Comparison of ENCODE assay signal across 8 cellular contexts in the genomic region with DNA sequence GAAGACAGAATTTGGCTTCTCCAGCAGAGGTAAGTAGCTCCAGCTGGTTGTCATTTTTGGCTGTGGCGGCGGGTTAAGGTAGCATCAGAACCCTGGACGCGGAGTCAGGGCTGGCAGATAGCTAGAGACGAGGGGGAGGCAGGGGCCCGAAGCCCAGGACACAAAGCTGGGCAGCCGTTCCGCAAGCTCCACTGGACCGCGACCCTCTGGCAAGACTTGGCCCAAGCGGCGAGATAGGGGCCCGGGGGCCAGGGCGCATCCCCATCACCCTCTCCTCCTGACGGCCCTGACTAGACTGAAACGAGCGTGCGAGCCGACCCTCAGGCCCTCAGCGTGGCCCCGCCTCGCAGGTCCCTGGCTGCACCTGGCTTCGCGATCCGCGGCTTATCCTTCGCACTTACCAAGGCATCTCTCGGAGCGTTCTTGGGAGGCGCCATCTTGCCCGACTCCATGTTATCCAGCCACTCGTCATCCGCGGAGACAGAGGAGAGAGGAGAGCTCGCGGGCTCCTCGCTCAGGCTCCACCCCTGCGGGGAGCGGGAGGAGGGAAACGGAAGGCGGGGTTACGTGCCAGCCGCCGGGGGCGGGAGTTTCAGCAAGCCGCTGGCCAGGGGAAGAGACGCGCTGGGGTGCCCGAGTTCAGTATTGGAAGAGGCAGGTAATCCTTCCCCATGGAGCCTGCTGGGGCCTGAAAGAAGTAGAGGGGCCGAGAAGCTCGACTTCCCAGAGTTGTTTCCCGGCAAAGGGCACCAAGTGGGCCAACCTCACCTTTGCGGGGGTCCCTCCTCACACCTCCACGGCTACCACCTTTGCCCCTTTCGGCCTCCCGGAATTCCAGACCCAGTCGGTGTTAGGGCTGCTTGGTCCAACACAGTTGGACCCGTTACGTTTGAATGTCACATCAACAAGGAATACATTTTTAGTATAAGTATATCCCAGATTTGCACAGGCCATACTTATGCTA. TPM values are rescaled to one million over a fixed set of nuclear protein-coding genes. Genes with fewer than 3 reads are reported as not detected.
DNase-seq lines count a peak whose midpoint lies in the region; ATAC-seq and TF ChIP-seq lines count a peak whose summit lies in the region.

A gene with protein sequence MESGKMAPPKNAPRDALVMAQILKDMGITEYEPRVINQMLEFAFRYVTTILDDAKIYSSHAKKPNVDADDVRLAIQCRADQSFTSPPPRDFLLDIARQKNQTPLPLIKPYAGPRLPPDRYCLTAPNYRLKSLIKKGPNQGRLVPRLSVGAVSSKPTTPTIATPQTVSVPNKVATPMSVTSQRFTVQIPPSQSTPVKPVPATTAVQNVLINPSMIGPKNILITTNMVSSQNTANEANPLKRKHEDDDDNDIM (minus strand): TSS at position 491 of the 964 bp plus-strand sequence. CDS start 39 bp downstream, at position 452.

- H3K27ac ChIP-seq in GM23338 (ENCODE audit: low read depth) (no peak within 1 kb of the TSS), neural cell (ENCODE audit: low read length) (peak within 1 kb of the TSS; percentile 69), stomach (peak within 1 kb of the TSS; percentile 61 to 85 (median 79))

- H3K9me3 ChIP-seq in neural cell (ENCODE audit: low read length) (no peaks in the 10 kb centered on the region), stomach (peaks cover 0 to 5% (median 0%) of the 10 kb centered on the region in 4 donors)

- peaks cover 5% of the 10 kb centered on the region for H3K27me3 Mint-ChIP-seq in GM23338 (ENCODE audit: insufficient read depth, low read depth, poor library complexity)

- TF ChIP-seq EP300 in neural cell (conservative IDR thresholded peaks at IDR 0.05; ENCODE audit: poor library complexity, severe bottlenecking) (peak; percentile 12), stomach (IDR thresholded peaks at IDR 0.05) (no peak)

- TF ChIP-seq CTCF in GM23338 (conservative IDR thresholded peaks at IDR 0.05; ENCODE audit: low read depth in 2 of 2) (no peak), fibroblast of the aortic adventitia (IDR thresholded peaks at IDR 0.05; ENCODE audit: insufficient read depth, low read length) (no peak), neural cell (IDR thresholded peaks at IDR 0.05; ENCODE audit: poor library complexity, severe bottlenecking) (peak; percentile 10), stomach (IDR thresholded peaks at IDR 0.05) (no peak)

- 0 to 39% (median 12%) methylated on average over 24 to 59 of the region's 59 CpGs for WGBS in stomach, 5 donors

- intact Hi-C loops in stomach (cut with DNase I; ENCODE audit: low total_unique reads): no loop called here

- H2AFZ ChIP-seq in GM23338: peak within 1 kb of the TSS; percentile 72; the same call in 1 of the 2 replicates
- H2AFZ ChIP-seq in neural cell (ENCODE audit: low read depth, low read length): peak within 1 kb of the TSS; percentile 65

- H3K36me3 Mint-ChIP-seq in GM23338 (ENCODE audit: low read depth): peaks cover 7% of the 10 kb centered on the region

- H3K4me1 ChIP-seq in GM23338 (ENCODE audit: insufficient read depth): no peaks in the 10 kb centered on the region
- peaks cover 0 to 8% (median 0%) of the 10 kb centered on the region in 4 donors for H3K4me1 ChIP-seq in stomach

- TF ChIP-seq POLR2A in Raji (IDR thresholded peaks at IDR 0.05; ENCODE audit: insufficient read depth, low read depth, low read length) (peak; percentile 52), stomach (IDR thresholded peaks at IDR 0.05) (no peak)

- peak within 1 kb of the TSS; percentile 75 for H3K4me2 ChIP-seq in GM23338
- peak within 1 kb of the TSS; percentile 30 for H3K4me2 ChIP-seq in neural cell (ENCODE audit: low read length)

- ATAC-seq in GM23338: peak; percentile 99

- H4K20me1 ChIP-seq in GM23338 (replicated peaks; ENCODE audit: insufficient read depth) (no peaks in the 10 kb centered on the region), neural cell (ENCODE audit: insufficient read depth) (no peaks in the 10 kb centered on the region)

- peak within 1 kb of the TSS; percentile 94 for H3K27ac Mint-ChIP-seq in GM23338

- H3K9ac ChIP-seq in neural cell (ENCODE audit: low read length): peak within 1 kb of the TSS; percentile 84

- peaks cover 3% of the 10 kb centered on the region; the same call in 1 of the 3 replicates for H3K4me1 Mint-ChIP-seq in GM23338

- TF ChIP-seq RAD21 in neural cell (conservative IDR thresholded peaks at IDR 0.05): no peak

- no peaks in the 10 kb centered on the region for H3K9me2 ChIP-seq in GM23338 (ENCODE audit: insufficient read depth)
- H3K9me2 ChIP-seq in neural cell (ENCODE audit: insufficient read depth, low read length): no peaks in the 10 kb centered on the region

- H3K36me3 ChIP-seq in GM23338 (ENCODE audit: insufficient read depth) (no peaks in the 10 kb centered on the region), neural cell (ENCODE audit: insufficient read depth, low read length) (no peaks in the 10 kb centered on the region), stomach (no peaks in the 10 kb centered on the region)

- H3K79me2 ChIP-seq in GM23338 (replicated peaks; ENCODE audit: insufficient read depth): no peaks in the 10 kb centered on the region
- H3K79me2 ChIP-seq in neural cell (replicated peaks; ENCODE audit: insufficient read depth, low read length): peaks cover 2% of the 10 kb centered on the region

- H3K27me3 ChIP-seq in GM23338 (ENCODE audit: insufficient read depth) (no peaks in the 10 kb centered on the region), neural cell (ENCODE audit: insufficient read depth, low read depth, low read length) (no peaks in the 10 kb centered on the region), stomach (no peaks in the 10 kb centered on the region)

- H3K4me3 ChIP-seq in GM23338 (peak within 1 kb of the TSS; percentile 68), fibroblast of the aortic adventitia (ENCODE audit: low read depth, low read length) (peak within 1 kb of the TSS; percentile 86), neural cell (ENCODE audit: low read length) (peak within 1 kb of the TSS; percentile 79), stomach (peak within 1 kb of the TSS; percentile 53 to 74 (median 72))

- H3F3A ChIP-seq in GM23338 (replicated peaks; ENCODE audit: low read depth) (no peaks in the 10 kb centered on the region), neural cell (ENCODE audit: insufficient read depth, low read length, poor library complexity, severe bottlenecking) (no peaks in the 10 kb centered on the region)

- DNase-seq in Daoy (ENCODE audit: low read depth) (peak; percentile 85), GM23338 (ENCODE audit: low spot score) (peak; percentile 84), LHCN-M2 (ENCODE audit: low read depth) (peak; percentile 80), fibroblast of the aortic adventitia (ENCODE audit: low read depth) (peak; percentile 70), stomach (peak; percentile 83)
- DNase-seq in activated effector memory CD4-positive, alpha-beta T cell treated with Interleukin-2 at 50 U/mL for 16 hours: peak; percentile 79

- peaks cover 4% of the 10 kb centered on the region; the same call in 2 of the 3 replicates for H3K9me3 Mint-ChIP-seq in GM23338

- peak within 1 kb of the TSS; percentile 90 for H3K4me3 Mint-ChIP-seq in GM23338

TF ChIP-seq in GM23338, 12 proteins besides CTCF, POLR2A, EP300 and RAD21 (continues in another document):
- TF ChIP-seq JUNB (IDR thresholded peaks at IDR 0.05; ENCODE audit: unreplicated experiment): no peak

TF ChIP-seq in neural cell, 6 proteins besides CTCF, POLR2A, EP300 and RAD21:
- TF ChIP-seq POLR2AphosphoS5 (IDR thresholded peaks at IDR 0.05): peak; percentile 80
- TF ChIP-seq, protein P1, sequence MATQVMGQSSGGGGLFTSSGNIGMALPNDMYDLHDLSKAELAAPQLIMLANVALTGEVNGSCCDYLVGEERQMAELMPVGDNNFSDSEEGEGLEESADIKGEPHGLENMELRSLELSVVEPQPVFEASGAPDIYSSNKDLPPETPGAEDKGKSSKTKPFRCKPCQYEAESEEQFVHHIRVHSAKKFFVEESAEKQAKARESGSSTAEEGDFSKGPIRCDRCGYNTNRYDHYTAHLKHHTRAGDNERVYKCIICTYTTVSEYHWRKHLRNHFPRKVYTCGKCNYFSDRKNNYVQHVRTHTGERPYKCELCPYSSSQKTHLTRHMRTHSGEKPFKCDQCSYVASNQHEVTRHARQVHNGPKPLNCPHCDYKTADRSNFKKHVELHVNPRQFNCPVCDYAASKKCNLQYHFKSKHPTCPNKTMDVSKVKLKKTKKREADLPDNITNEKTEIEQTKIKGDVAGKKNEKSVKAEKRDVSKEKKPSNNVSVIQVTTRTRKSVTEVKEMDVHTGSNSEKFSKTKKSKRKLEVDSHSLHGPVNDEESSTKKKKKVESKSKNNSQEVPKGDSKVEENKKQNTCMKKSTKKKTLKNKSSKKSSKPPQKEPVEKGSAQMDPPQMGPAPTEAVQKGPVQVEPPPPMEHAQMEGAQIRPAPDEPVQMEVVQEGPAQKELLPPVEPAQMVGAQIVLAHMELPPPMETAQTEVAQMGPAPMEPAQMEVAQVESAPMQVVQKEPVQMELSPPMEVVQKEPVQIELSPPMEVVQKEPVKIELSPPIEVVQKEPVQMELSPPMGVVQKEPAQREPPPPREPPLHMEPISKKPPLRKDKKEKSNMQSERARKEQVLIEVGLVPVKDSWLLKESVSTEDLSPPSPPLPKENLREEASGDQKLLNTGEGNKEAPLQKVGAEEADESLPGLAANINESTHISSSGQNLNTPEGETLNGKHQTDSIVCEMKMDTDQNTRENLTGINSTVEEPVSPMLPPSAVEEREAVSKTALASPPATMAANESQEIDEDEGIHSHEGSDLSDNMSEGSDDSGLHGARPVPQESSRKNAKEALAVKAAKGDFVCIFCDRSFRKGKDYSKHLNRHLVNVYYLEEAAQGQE (IDR thresholded peaks at IDR 0.05; ENCODE audit: borderline replicate concordance): peak; percentile 36
- peak; percentile 42 for TF ChIP-seq MXI1 (conservative IDR thresholded peaks at IDR 0.05; ENCODE audit: poor library complexity, severe bottlenecking)
- no peak for TF ChIP-seq SMC3 (conservative IDR thresholded peaks at IDR 0.05; ENCODE audit: poor library complexity)
- peak; percentile 87 for TF ChIP-seq TAF1 (IDR thresholded peaks at IDR 0.05; ENCODE audit: low read depth)

RNA-seq across cellular contexts. Expression of the gene that starts here (rescaled TPM):
- total RNA-seq in Daoy (2014; rRNA removed; shearing (Covaris generic)): 27.0 and 30.2 TPM in 2 replicates
- total RNA-seq in GM23338 (2014; rRNA removed; shearing (Covaris generic)): 37.8 and 44.4 TPM in 2 replicates
- polyA plus RNA-seq in GM23338 (2016; fragmentation: Nextera tagmentation; extraction: Ambion mirVana) (17.5 and 23.1 TPM in 2 replicates), neural cell (38.5 and 49.1 TPM in 2 replicates), stomach (10 to 100 TPM; 11.1 to 13.4 (median 11.7) TPM)
- total RNA-seq in LHCN-M2 (2014; rRNA removed) (27.6 and 40.6 TPM in 2 replicates), fibroblast of the aortic adventitia (ENCODE audit: low replicate concordance) (20.8 and 61.5 TPM in 2 replicates), stomach (10 to 100 TPM in 3 of 5 donors, 1 to 10 TPM in 2; 3.2 to 75.4 (median 20.9) TPM)
- polyA plus RNA-seq in LHCN-M2 (2012): 10.9 TPM
- polyA minus RNA-seq in neural cell: 52.6 and 58.3 TPM in 2 replicates
